Comparison of ENCODE assay signal across 24 cellular contexts in genomic region chr13:52868190-52868589, GRCh38. TPM values are rescaled to one million over a fixed set of nuclear protein-coding genes. Genes with fewer than 3 reads are reported as not detected.
DNase-seq lines count a peak whose midpoint lies in the region; ATAC-seq and TF ChIP-seq lines count a peak whose summit lies in the region.
"Had no signal": no experiment of that assay in that cellular context is flagged by ENCODE, and none has a peak within 500 bp of the region (broad histone marks: within the 10 kb centered on the region; RNA-seq: fewer than 3 reads in every experiment).

No MANE protein-coding gene starts in this region.

- no peaks in the 10 kb centered on the region for H3K4me1 ChIP-seq in endodermal cell (ENCODE audit: control insufficient read depth, insufficient read depth, low read length)
- no peaks in the 10 kb centered on the region for H3K4me1 ChIP-seq in CD8-positive, alpha-beta T cell (ENCODE audit: insufficient read depth, low read length)
- H3K4me1 ChIP-seq: psoas muscle, transverse colon had no signal

- intact Hi-C loops in CD8-positive, alpha-beta T cell (cut with DNase I, micrococcal nuclease), result no loop called here

- H3K27ac ChIP-seq in endodermal cell (ENCODE audit: low read depth, low read length), result peak overlapping the region; percentile 15
- no peak overlapping the region for H3K27ac ChIP-seq in CD8-positive, alpha-beta T cell (ENCODE audit: low read depth, low read length)
- H3K27ac ChIP-seq: psoas muscle, transverse colon, WERI-Rb-1 had no signal

- no peak overlapping the region for H3K9ac ChIP-seq in endodermal cell (ENCODE audit: extremely low read depth, low read length, poor library complexity, severe bottlenecking)

- H3K36me3 Mint-ChIP-seq in endodermal cell (ENCODE audit: low read depth), result no peaks in the 10 kb centered on the region
- H3K36me3 Mint-ChIP-seq in CD8-positive, alpha-beta T cell, result no peaks in the 10 kb centered on the region
- H3K36me3 Mint-ChIP-seq: brain had no signal

- POLR2A ChIA-PET in CD8-positive, alpha-beta T cell (lab: Charles Lee), result no interaction called here

- H3K27ac Mint-ChIP-seq in endodermal cell, result no peak overlapping the region
- no peak overlapping the region for H3K27ac Mint-ChIP-seq in CD8-positive, alpha-beta T cell
- H3K27ac Mint-ChIP-seq: brain, H9 had no signal

- H3K4me3 Mint-ChIP-seq in endodermal cell, result no peak overlapping the region
- no peak overlapping the region for H3K4me3 Mint-ChIP-seq in CD8-positive, alpha-beta T cell
- H3K4me3 Mint-ChIP-seq: brain, H9, neural crest cell had no signal

- no peaks in the 10 kb centered on the region for H3K9me3 Mint-ChIP-seq in endodermal cell
- no peaks in the 10 kb centered on the region for H3K9me3 Mint-ChIP-seq in CD8-positive, alpha-beta T cell
- H3K9me3 Mint-ChIP-seq: H9, neural crest cell had no signal

- no peaks in the 10 kb centered on the region for H3K36me3 ChIP-seq in endodermal cell (ENCODE audit: control insufficient read depth, insufficient read depth, low read length)
- H3K36me3 ChIP-seq in CD8-positive, alpha-beta T cell (ENCODE audit: insufficient read depth, low read length), result no peaks in the 10 kb centered on the region
- H3K36me3 ChIP-seq: transverse colon, WERI-Rb-1 had no signal

- peaks cover 1% of the 10 kb centered on the region for H3K4me1 Mint-ChIP-seq in endodermal cell
- no peaks in the 10 kb centered on the region for H3K4me1 Mint-ChIP-seq in CD8-positive, alpha-beta T cell (ENCODE audit: low read depth)

- H3K4me3 ChIP-seq in endodermal cell (ENCODE audit: low read length), result no peak overlapping the region
- H3K4me3 ChIP-seq in CD8-positive, alpha-beta T cell (ENCODE audit: low read depth, low read length), result no peak overlapping the region
- H3K4me3 ChIP-seq: psoas muscle, transverse colon had no signal

- ATAC-seq in GM18519 (IDR thresholded peaks at IDR 0.05; ENCODE audit: low FRiP score, unreplicated experiment) (peak; percentile 58), GM21381 (IDR thresholded peaks at IDR 0.05; ENCODE audit: unreplicated experiment) (peak; percentile 57), HG03175 (IDR thresholded peaks at IDR 0.05; ENCODE audit: unreplicated experiment) (peak; percentile 70), GM21423 (IDR thresholded peaks at IDR 0.05; ENCODE audit: unreplicated experiment) (no peak)
- no peak for ATAC-seq in CD8-positive, alpha-beta T cell
- ATAC-seq: left lobe of liver, psoas muscle had no signal

- DNase-seq in endodermal cell, result no peak
- no peak for DNase-seq in iPS-NIHi7 (ENCODE audit: extremely low spot score)
- no peak for DNase-seq in nucleus accumbens (lab: John Stamatoyannopoulos, UW)
- no peak for DNase-seq in CD8-positive, alpha-beta T cell
- DNase-seq: activated effector memory CD4-positive, alpha-beta T cell treated with Interleukin-2 at 50 U/mL for 16 hours; DMS 273 treated with DMSO at 0.1 percent for 48 hours; GDM1; H9; IMR-90; NCI-H1694 treated with DMSO at 0.1 percent for 48 hours; NCI-H226; NK-92 treated with Interleukin-12 subunit alpha and Interleukin-12 subunit beta, amount 100 ng/mL, for 24 hours; psoas muscle; stimulated activated naive CD4-positive, alpha-beta T cell treated with Interleukin-2 at 50 U/mL for 16 hours; transverse colon; WERI-Rb-1 had no signal

- peaks cover 59% of the 10 kb centered on the region for H3K27me3 Mint-ChIP-seq in endodermal cell (ENCODE audit: insufficient read depth)
- peaks cover 13% of the 10 kb centered on the region for H3K27me3 Mint-ChIP-seq in CD8-positive, alpha-beta T cell (ENCODE audit: low read depth)

- 83 to 92% methylated on average over 1 to 4 of the region's 4 CpGs for WGBS in endodermal cell (ENCODE audit: insufficient coverage in 1 of 2, insufficient read length in 1 of 2), 2 experiments

- no peak for TF ChIP-seq CTCF in endodermal cell (conservative IDR thresholded peaks at IDR 0.05)
- no peak for TF ChIP-seq CTCF in CD8-positive, alpha-beta T cell (IDR thresholded peaks at IDR 0.05)

- H3K9me3 ChIP-seq in endodermal cell (ENCODE audit: control insufficient read depth, low read length), result no peaks in the 10 kb centered on the region
- H3K9me3 ChIP-seq in CD8-positive, alpha-beta T cell (ENCODE audit: low read length), result no peaks in the 10 kb centered on the region
- H3K9me3 ChIP-seq: psoas muscle, transverse colon had no signal

- CTCF ChIA-PET in CD8-positive, alpha-beta T cell (lab: Charles Lee), result no interaction called here

- peaks cover 64% of the 10 kb centered on the region for H3K27me3 ChIP-seq in endodermal cell (ENCODE audit: control insufficient read depth, insufficient read depth, low read length, poor library complexity, severe bottlenecking)
- H3K27me3 ChIP-seq in CD8-positive, alpha-beta T cell (ENCODE audit: insufficient read depth, low read length), result no peaks in the 10 kb centered on the region
- H3K27me3 ChIP-seq: transverse colon had no signal

RNA-seq across cellular contexts. Expression of gene PCDH8, which starts 19.8 kb away (rescaled TPM):
- 10 to 100 TPM in 1 of 2 donors, 1 to 10 TPM in 1; 1.8 to 10.6 TPM for total RNA-seq in endodermal cell
- polyA plus RNA-seq in endodermal cell (2013, experiment 1 of 2), result 67.5 TPM
- 52.8 TPM for polyA plus RNA-seq in endodermal cell (2013, experiment 2 of 2)
- not detected for total RNA-seq in CD8-positive, alpha-beta T cell
- total RNA-seq: fibroblast of lung, IMR-90, left lobe of liver had no signal
- polyA plus RNA-seq: fibroblast of lung, IMR-90 had no signal

Comparison
In these comparisons a context has a peak if more than half of its experiments do, and no peak if none do; other contexts are left out.
1. ATAC-seq: peak in GM18519 (single experiment), GM21381 (single experiment) and HG03175 (single experiment); none in GM21423 (single experiment) and CD8-positive, alpha-beta T cell (single experiment).